ENCODE assay signal across 1 cellular context in genomic region chr10:133349160-133349568, GRCh38.
TF ChIP-seq lines count a peak whose summit lies in the region.

No MANE protein-coding gene starts in this region.

TF ChIP-seq in H1, 55 proteins besides CTCF, POLR2A, EP300 and RAD21:
- TF ChIP-seq TCF12 (IDR thresholded peaks at IDR 0.05; ENCODE audit: low read depth, low read length) (no peak), SIX5 (IDR thresholded peaks at IDR 0.05; ENCODE audit: low read depth, low read length) (no peak), POLR2AphosphoS5 (IDR thresholded peaks at IDR 0.05; ENCODE audit: low read depth, low read length) (no peak), USF2 (IDR thresholded peaks at IDR 0.05; ENCODE audit: low read length) (no peak), BACH1 (IDR thresholded peaks at IDR 0.05; ENCODE audit: low read length) (no peak), SUZ12 (IDR thresholded peaks at IDR 0.05; ENCODE audit: low read length) (no peak), CTBP2 (IDR thresholded peaks at IDR 0.05; ENCODE audit: borderline replicate concordance, insufficient read depth, insufficient read length, low read length) (no peak), TEAD4 (IDR thresholded peaks at IDR 0.05; ENCODE audit: low read depth, low read length) (no peak), ASH2L (IDR thresholded peaks at IDR 0.05; ENCODE audit: low read length) (no peak), EZH2 (IDR thresholded peaks at IDR 0.05; ENCODE audit: low read depth, low read length, severe bottlenecking) (no peak), TBP (IDR thresholded peaks at IDR 0.05; ENCODE audit: low read depth, low read length) (no peak), TAF7 (optimal IDR thresholded peaks at IDR 0.05; ENCODE audit: borderline replicate concordance, low read depth, low read length) (no peak)
- TF ChIP-seq, protein P1, sequence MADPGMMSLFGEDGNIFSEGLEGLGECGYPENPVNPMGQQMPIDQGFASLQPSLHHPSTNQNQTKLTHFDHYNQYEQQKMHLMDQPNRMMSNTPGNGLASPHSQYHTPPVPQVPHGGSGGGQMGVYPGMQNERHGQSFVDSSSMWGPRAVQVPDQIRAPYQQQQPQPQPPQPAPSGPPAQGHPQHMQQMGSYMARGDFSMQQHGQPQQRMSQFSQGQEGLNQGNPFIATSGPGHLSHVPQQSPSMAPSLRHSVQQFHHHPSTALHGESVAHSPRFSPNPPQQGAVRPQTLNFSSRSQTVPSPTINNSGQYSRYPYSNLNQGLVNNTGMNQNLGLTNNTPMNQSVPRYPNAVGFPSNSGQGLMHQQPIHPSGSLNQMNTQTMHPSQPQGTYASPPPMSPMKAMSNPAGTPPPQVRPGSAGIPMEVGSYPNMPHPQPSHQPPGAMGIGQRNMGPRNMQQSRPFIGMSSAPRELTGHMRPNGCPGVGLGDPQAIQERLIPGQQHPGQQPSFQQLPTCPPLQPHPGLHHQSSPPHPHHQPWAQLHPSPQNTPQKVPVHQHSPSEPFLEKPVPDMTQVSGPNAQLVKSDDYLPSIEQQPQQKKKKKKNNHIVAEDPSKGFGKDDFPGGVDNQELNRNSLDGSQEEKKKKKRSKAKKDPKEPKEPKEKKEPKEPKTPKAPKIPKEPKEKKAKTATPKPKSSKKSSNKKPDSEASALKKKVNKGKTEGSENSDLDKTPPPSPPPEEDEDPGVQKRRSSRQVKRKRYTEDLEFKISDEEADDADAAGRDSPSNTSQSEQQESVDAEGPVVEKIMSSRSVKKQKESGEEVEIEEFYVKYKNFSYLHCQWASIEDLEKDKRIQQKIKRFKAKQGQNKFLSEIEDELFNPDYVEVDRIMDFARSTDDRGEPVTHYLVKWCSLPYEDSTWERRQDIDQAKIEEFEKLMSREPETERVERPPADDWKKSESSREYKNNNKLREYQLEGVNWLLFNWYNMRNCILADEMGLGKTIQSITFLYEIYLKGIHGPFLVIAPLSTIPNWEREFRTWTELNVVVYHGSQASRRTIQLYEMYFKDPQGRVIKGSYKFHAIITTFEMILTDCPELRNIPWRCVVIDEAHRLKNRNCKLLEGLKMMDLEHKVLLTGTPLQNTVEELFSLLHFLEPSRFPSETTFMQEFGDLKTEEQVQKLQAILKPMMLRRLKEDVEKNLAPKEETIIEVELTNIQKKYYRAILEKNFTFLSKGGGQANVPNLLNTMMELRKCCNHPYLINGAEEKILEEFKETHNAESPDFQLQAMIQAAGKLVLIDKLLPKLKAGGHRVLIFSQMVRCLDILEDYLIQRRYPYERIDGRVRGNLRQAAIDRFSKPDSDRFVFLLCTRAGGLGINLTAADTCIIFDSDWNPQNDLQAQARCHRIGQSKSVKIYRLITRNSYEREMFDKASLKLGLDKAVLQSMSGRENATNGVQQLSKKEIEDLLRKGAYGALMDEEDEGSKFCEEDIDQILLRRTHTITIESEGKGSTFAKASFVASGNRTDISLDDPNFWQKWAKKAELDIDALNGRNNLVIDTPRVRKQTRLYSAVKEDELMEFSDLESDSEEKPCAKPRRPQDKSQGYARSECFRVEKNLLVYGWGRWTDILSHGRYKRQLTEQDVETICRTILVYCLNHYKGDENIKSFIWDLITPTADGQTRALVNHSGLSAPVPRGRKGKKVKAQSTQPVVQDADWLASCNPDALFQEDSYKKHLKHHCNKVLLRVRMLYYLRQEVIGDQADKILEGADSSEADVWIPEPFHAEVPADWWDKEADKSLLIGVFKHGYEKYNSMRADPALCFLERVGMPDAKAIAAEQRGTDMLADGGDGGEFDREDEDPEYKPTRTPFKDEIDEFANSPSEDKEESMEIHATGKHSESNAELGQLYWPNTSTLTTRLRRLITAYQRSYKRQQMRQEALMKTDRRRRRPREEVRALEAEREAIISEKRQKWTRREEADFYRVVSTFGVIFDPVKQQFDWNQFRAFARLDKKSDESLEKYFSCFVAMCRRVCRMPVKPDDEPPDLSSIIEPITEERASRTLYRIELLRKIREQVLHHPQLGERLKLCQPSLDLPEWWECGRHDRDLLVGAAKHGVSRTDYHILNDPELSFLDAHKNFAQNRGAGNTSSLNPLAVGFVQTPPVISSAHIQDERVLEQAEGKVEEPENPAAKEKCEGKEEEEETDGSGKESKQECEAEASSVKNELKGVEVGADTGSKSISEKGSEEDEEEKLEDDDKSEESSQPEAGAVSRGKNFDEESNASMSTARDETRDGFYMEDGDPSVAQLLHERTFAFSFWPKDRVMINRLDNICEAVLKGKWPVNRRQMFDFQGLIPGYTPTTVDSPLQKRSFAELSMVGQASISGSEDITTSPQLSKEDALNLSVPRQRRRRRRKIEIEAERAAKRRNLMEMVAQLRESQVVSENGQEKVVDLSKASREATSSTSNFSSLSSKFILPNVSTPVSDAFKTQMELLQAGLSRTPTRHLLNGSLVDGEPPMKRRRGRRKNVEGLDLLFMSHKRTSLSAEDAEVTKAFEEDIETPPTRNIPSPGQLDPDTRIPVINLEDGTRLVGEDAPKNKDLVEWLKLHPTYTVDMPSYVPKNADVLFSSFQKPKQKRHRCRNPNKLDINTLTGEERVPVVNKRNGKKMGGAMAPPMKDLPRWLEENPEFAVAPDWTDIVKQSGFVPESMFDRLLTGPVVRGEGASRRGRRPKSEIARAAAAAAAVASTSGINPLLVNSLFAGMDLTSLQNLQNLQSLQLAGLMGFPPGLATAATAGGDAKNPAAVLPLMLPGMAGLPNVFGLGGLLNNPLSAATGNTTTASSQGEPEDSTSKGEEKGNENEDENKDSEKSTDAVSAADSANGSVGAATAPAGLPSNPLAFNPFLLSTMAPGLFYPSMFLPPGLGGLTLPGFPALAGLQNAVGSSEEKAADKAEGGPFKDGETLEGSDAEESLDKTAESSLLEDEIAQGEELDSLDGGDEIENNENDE (IDR thresholded peaks at IDR 0.05; ENCODE audit: insufficient replicate concordance, low read length) = no peak
